Comparison of ENCODE assay signal across 8 cellular contexts in genomic region chr2:195656131-195656858, GRCh38.
DNase-seq lines count a peak whose midpoint lies in the region; ATAC-seq and TF ChIP-seq lines count a peak whose summit lies in the region.

No MANE protein-coding gene starts in this region.

- TF ChIP-seq CTCF in coronary artery (IDR thresholded peaks at IDR 0.05) = no peak
- TF ChIP-seq CTCF in nephron (IDR thresholded peaks at IDR 0.05; ENCODE audit: unreplicated experiment in 3 of 3) = no peak

- peak overlapping the region; percentile 91 for H3K4me3 ChIP-seq in coronary artery

- H3K27me3 Mint-ChIP-seq in nephron (ENCODE audit: low read depth) = no peaks in the 10 kb centered on the region

- H3K36me3 Mint-ChIP-seq in nephron (ENCODE audit: low read depth) = no peaks in the 10 kb centered on the region

- H3K27ac Mint-ChIP-seq in nephron = peak overlapping the region; percentile 98 to 100 (median 100)

- peak overlapping the region; percentile 74 to 98 for H3K27ac ChIP-seq in coronary artery

- peak; percentile 27 for ATAC-seq in GM19328 (IDR thresholded peaks at IDR 0.05; ENCODE audit: unreplicated experiment)

- peak overlapping the region; percentile 98 to 100 (median 99) for H3K4me3 Mint-ChIP-seq in nephron

- peak; percentile 50 for DNase-seq in NCI-H69 (lab: John Stamatoyannopoulos, UW)
- no peak for DNase-seq in coronary artery (ENCODE audit: low spot score)
- no peak for DNase-seq in NCI-H748 (lab: John Stamatoyannopoulos, UW; ENCODE audit: unreplicated experiment)
- no peak for DNase-seq in iPS-NIHi11 (ENCODE audit: low spot score)
- DNase-seq in islet precursor cell = no peak
- no peak for DNase-seq in stimulated activated naive CD4-positive, alpha-beta T cell treated with Interleukin-2 at 50 U/mL for 16 hours (lab: John Stamatoyannopoulos, UW)

- no peaks in the 10 kb centered on the region for H3K9me3 Mint-ChIP-seq in nephron

- H3K4me1 Mint-ChIP-seq in nephron = peaks cover 25% of the 10 kb centered on the region
